In genomic region chr3:131315162-131315561, GRCh38 we compare ENCODE assay signal across 34 cellular contexts.
"Had no signal": no experiment of that assay in that cellular context is flagged by ENCODE, and none has a peak within 500 bp of the region (broad histone marks: within the 10 kb centered on the region; RNA-seq: fewer than 3 reads in every experiment).

No MANE protein-coding gene starts in this region.

- H3K4me3 ChIP-seq: MG63 had no signal

- H3K9me3 ChIP-seq: MG63 had no signal

- H3K27ac ChIP-seq: KMS-11 had no signal

- DNase-seq: Karpas-422, Kasumi-1, KG1, MG63, MM.1S, MV-4-11, NCI-H1048, NCI-H1092, NCI-H1092 treated with DMSO at 0.1 percent for 48 hours, NCI-H1105, NCI-H1105 treated with DMSO at 0.1 percent for 48 hours, NCI-H1417, NCI-H1417 treated with DMSO at 0.1 percent for 48 hours, NCI-H1436, NCI-H1436 treated with DMSO at 0.1 percent for 48 hours, NCI-H146, NCI-H1694, NCI-H1694 treated with DMSO at 0.1 percent for 48 hours, NCI-H187, NCI-H187 treated with DMSO at 0.1 percent for 48 hours, NCI-H1930, NCI-H2029, NCI-H2029 treated with DMSO at 0.1 percent for 48 hours, NCI-H2081, NCI-H2081 treated with DMSO at 0.1 percent for 48 hours, NCI-H2107, NCI-H2171, NCI-H2171 treated with DMSO at 0.1 percent for 48 hours, NCI-H2227 treated with DMSO at 0.1 percent for 48 hours, NCI-H226, NCI-H345, NCI-H446, NCI-H446 treated with DMSO at 0.1 percent for 48 hours had no signal

- H3K36me3 ChIP-seq: MG63 had no signal
